ENCODE assay signal across 9 cellular contexts in the genomic region with DNA sequence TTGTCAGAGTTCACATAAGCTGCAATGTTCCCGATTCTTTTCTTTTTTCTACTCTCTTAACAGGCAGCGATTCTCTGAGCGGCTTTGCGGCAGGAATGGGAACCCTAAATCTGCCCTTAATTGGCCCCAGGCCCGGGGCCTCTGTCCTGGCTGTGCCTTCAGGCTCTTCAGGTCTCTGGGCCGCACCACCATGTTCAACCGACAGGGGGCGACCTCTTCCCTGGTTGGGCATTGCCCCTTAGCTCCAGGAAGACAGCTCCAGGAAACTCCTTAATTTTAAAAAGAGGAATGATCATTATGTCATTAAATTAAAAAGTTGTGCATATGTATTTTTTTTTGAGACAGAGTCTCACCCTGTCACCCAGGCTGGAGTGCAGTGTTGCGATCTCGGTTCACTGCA. TPM values are rescaled to one million over a fixed set of nuclear protein-coding genes. Genes with fewer than 3 reads are reported as not detected.
DNase-seq lines count a peak whose midpoint lies in the region; ATAC-seq, FAIRE-seq and TF ChIP-seq lines count a peak whose summit lies in the region.
"Had no signal": no experiment of that assay in that cellular context is flagged by ENCODE, and none has a peak within 500 bp of the region (broad histone marks: within the 10 kb centered on the region; RNA-seq: fewer than 3 reads in every experiment).

No MANE protein-coding gene starts in this region.

- H3K27ac ChIP-seq in PC-3 (ENCODE audit: low read length) (no peak overlapping the region), esophagus muscularis mucosa (replicated peaks in 1 of 4) (no peak overlapping the region)
- H3K27ac ChIP-seq: spleen had no signal

- DNase-seq in PC-3 (peak; percentile 63), choroid plexus epithelial cell (ENCODE audit: low read depth) (no peak), GM19239 (ENCODE audit: insufficient read length, low spot score) (no peak), NCI-H510A treated with DMSO at 0.1 percent for 48 hours (lab: John Stamatoyannopoulos, UW) (no peak), esophagus muscularis mucosa (ENCODE audit: extremely low spot score) (no peak), H4 (ENCODE audit: low spot score) (no peak)
- DNase-seq in stimulated activated CD4-positive, alpha-beta T cell treated with anti-CD3 and anti-CD28 coated beads, Interleukin-4, amount 100 ng/mL, for 1 hour = peak; percentile 20
- DNase-seq: spleen had no signal

- TF ChIP-seq CTCF in GM12872 (IDR thresholded peaks at IDR 0.05; ENCODE audit: insufficient read depth, low read depth, low read length) (peak; percentile 51; the same call in 2 of the 3 replicates), PC-3 (conservative IDR thresholded peaks at IDR 0.05; ENCODE audit: low read depth, low read length) (peak; percentile 79), choroid plexus epithelial cell (conservative IDR thresholded peaks at IDR 0.05; ENCODE audit: low read depth, low read length) (peak; percentile 18), esophagus muscularis mucosa (IDR thresholded peaks at IDR 0.05) (peak in 1 of 3 experiments; percentile 17)

- H3K9me3 ChIP-seq in PC-3 (ENCODE audit: low read length) (no peaks in the 10 kb centered on the region), esophagus muscularis mucosa (peaks cover 0 to 14% (median 10%) of the 10 kb centered on the region in 4 donors)

- no peak for ATAC-seq in PC-3

- no peak for TF ChIP-seq POLR2A in esophagus muscularis mucosa (IDR thresholded peaks at IDR 0.05; ENCODE audit: low read depth)

- CTCF ChIA-PET in PC-3 (lab: Charles Lee) = no interaction called here

- no peak for FAIRE-seq in GM19239 (lab: Jason Lieb, UNC)

- POLR2A ChIA-PET in PC-3 (lab: Charles Lee; ENCODE audit: unreplicated experiment) = no interaction called here

- no peaks in the 10 kb centered on the region for H4K20me1 ChIP-seq in PC-3 (ENCODE audit: low read length)

- no peak overlapping the region for H3K4me3 ChIP-seq in PC-3 (ENCODE audit: low read length)
- no peak overlapping the region for H3K4me3 ChIP-seq in choroid plexus epithelial cell (ENCODE audit: low read depth, low read length)
- H3K4me3 ChIP-seq in esophagus muscularis mucosa = no peak overlapping the region
- H3K4me3 ChIP-seq: spleen had no signal

- WGBS in esophagus muscularis mucosa = 79% methylated on average over 10 of the region's 10 CpGs

- H3K36me3 ChIP-seq in PC-3 (ENCODE audit: low read depth, low read length) (no peaks in the 10 kb centered on the region), esophagus muscularis mucosa (no peaks in the 10 kb centered on the region)
- H3K36me3 ChIP-seq: spleen had no signal

- H3K79me2 ChIP-seq in PC-3 (ENCODE audit: low read length) = no peaks in the 10 kb centered on the region

- H3K9me2 ChIP-seq in PC-3 (replicated peaks; ENCODE audit: low read length) = no peaks in the 10 kb centered on the region

- no peak overlapping the region for H3K9ac ChIP-seq in PC-3 (ENCODE audit: low read length)

- H3K27me3 ChIP-seq in PC-3 (ENCODE audit: low read length) = peaks cover 38% of the 10 kb centered on the region
- no peaks in the 10 kb centered on the region for H3K27me3 ChIP-seq in esophagus muscularis mucosa
- H3K27me3 ChIP-seq: spleen had no signal

- no peaks in the 10 kb centered on the region for H3F3A ChIP-seq in PC-3 (ENCODE audit: low read length, unreplicated experiment)

- no TSS peak for BruUV-seq in PC-3 (replicated peaks; lab: Mats Ljungman, UMichigan)

- no peak for TF ChIP-seq EP300 in esophagus muscularis mucosa (IDR thresholded peaks at IDR 0.05)

- no peak overlapping the region for H3K4me2 ChIP-seq in PC-3 (ENCODE audit: low read length)

- H2AFZ ChIP-seq in PC-3 (ENCODE audit: low read length) = no peak overlapping the region

- H3K4me1 ChIP-seq in PC-3 (ENCODE audit: insufficient read depth, low read length) (no peaks in the 10 kb centered on the region), esophagus muscularis mucosa (peaks cover 0 to under 1% (median 0%) of the 10 kb centered on the region in 4 donors)

- intact Hi-C loops in PC-3 (cut with micrococcal nuclease) (no loop called here), esophagus muscularis mucosa (cut with DNase I) (no loop called here)

RNA-seq across cellular contexts. Expression of gene CACNG5, which starts 20.3 kb away (rescaled TPM):
- total RNA-seq in PC-3 (2014; rRNA removed) (not detected in 2 replicates), esophagus muscularis mucosa (not detected)
- total RNA-seq in H4 (2014; rRNA removed; shearing (Covaris generic)) = not detected in 2 replicates

Comparison
In these comparisons a context has a peak if more than half of its experiments do, and no peak if none do; other contexts are left out.
1. DNase-seq: peak in PC-3 (single experiment) and stimulated activated CD4-positive, alpha-beta T cell treated with anti-CD3 and anti-CD28 coated beads, Interleukin-4, amount 100 ng/mL, for 1 hour (single experiment); none in choroid plexus epithelial cell (single experiment), GM19239 (single experiment), NCI-H510A treated with DMSO at 0.1 percent for 48 hours (single experiment), esophagus muscularis mucosa (single experiment) and H4 (single experiment).